ENCODE assay signal across 1 cellular context in the genomic region with DNA sequence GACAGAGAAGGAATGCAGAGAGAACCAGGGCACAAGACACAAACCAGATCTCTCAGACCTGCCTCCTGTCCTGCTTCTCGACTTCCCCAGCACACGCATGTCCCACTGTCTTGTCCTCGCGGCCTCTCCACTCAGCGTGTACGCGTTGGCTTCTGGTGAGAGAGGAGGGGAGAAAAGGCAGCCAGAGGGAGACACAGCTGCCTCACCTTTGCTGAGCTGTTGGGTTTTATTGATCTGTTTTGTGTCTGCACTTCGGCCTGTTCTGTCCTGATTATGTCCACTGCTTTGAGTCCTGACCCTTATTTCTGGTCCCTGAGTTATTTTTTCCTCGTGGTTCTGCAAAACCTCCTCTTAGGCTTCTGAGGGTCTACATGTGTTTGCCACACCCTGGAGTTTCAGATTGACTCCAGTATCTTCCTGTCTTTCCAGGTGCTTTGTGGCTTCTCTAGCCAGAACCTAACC.
A peak's percentile ranks its signal among the peaks of the same experiment; 100 is the strongest.
TF ChIP-seq lines count a peak whose summit lies in the region.

No MANE protein-coding gene starts in this region.

TF ChIP-seq in HepG2, 621 proteins besides CTCF, POLR2A, EP300 and RAD21 (continued from another document and continues in another):
- TF ChIP-seq ZBTB10 (CRISPR knock-in tag; IDR thresholded peaks at IDR 0.05; ENCODE audit: borderline replicate concordance), result no peak
- no peak for TF ChIP-seq ZBTB14 (CRISPR knock-in tag; IDR thresholded peaks at IDR 0.05)
- no peak for TF ChIP-seq SUZ12 (IDR thresholded peaks at IDR 0.05; ENCODE audit: low read depth, low read length)
- TF ChIP-seq MED1 (CRISPR knock-in tag; IDR thresholded peaks at IDR 0.05), result peak; percentile 69
- TF ChIP-seq CBFB (CRISPR knock-in tag; IDR thresholded peaks at IDR 0.05), result no peak
- no peak for TF ChIP-seq ATF7 (IDR thresholded peaks at IDR 0.05)
- TF ChIP-seq ATF7 (CRISPR knock-in tag; IDR thresholded peaks at IDR 0.05), result 0 out of 2 replicates have a peak, but pooled peaks have one; percentile 40
- no peak for TF ChIP-seq SRSF4 (IDR thresholded peaks at IDR 0.05; ENCODE audit: low read depth, low read length, poor library complexity, severe bottlenecking)
- TF ChIP-seq ZNF513 (CRISPR knock-in tag; conservative IDR thresholded peaks at IDR 0.05), result no peak
- TF ChIP-seq, protein P1, sequence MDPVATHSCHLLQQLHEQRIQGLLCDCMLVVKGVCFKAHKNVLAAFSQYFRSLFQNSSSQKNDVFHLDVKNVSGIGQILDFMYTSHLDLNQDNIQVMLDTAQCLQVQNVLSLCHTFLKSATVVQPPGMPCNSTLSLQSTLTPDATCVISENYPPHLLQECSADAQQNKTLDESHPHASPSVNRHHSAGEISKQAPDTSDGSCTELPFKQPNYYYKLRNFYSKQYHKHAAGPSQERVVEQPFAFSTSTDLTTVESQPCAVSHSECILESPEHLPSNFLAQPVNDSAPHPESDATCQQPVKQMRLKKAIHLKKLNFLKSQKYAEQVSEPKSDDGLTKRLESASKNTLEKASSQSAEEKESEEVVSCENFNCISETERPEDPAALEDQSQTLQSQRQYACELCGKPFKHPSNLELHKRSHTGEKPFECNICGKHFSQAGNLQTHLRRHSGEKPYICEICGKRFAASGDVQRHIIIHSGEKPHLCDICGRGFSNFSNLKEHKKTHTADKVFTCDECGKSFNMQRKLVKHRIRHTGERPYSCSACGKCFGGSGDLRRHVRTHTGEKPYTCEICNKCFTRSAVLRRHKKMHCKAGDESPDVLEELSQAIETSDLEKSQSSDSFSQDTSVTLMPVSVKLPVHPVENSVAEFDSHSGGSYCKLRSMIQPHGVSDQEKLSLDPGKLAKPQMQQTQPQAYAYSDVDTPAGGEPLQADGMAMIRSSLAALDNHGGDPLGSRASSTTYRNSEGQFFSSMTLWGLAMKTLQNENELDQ (CRISPR knock-in tag; IDR thresholded peaks at IDR 0.05; ENCODE audit: borderline replicate concordance), result no peak
- no peak for TF ChIP-seq ZBTB37 (CRISPR knock-in tag; IDR thresholded peaks at IDR 0.05)
- TF ChIP-seq HDAC1 (CRISPR knock-in tag; IDR thresholded peaks at IDR 0.05), result peak; percentile 63
- peak; percentile 55; the same call in 1 of the 2 replicates for TF ChIP-seq TARDBP (CRISPR knock-in tag; IDR thresholded peaks at IDR 0.05)
- 0 out of 2 replicates have a peak, but pooled peaks have one; percentile 9 for TF ChIP-seq ZNF598 (CRISPR knock-in tag; IDR thresholded peaks at IDR 0.05; ENCODE audit: borderline replicate concordance)
- TF ChIP-seq PHF20 (CRISPR knock-in tag; IDR thresholded peaks at IDR 0.05), result no peak
- no peak for TF ChIP-seq RARG (CRISPR knock-in tag; IDR thresholded peaks at IDR 0.05; ENCODE audit: low read depth)
- peak; percentile 64; the same call in 1 of the 2 replicates for TF ChIP-seq KDM5B (CRISPR knock-in tag; IDR thresholded peaks at IDR 0.05; ENCODE audit: borderline replicate concordance)
- no peak for TF ChIP-seq CHD2 (IDR thresholded peaks at IDR 0.05; ENCODE audit: low read depth, low read length)
- TF ChIP-seq NCOA5 (CRISPR knock-in tag; IDR thresholded peaks at IDR 0.05), result 0 out of 2 replicates have a peak, but pooled peaks have one; percentile 67
- TF ChIP-seq TSC22D2 (CRISPR knock-in tag; IDR thresholded peaks at IDR 0.05; ENCODE audit: borderline replicate concordance), result no peak
- TF ChIP-seq TEAD3 (CRISPR knock-in tag; optimal IDR thresholded peaks at IDR 0.05; ENCODE audit: borderline replicate concordance), result peak; percentile 68
- TF ChIP-seq MLLT10 (CRISPR knock-in tag; IDR thresholded peaks at IDR 0.05), result no peak
- TF ChIP-seq SIN3A (IDR thresholded peaks at IDR 0.05; ENCODE audit: borderline replicate concordance, low read depth, low read length), result no peak
- no peak for TF ChIP-seq KDM1A (CRISPR knock-in tag; IDR thresholded peaks at IDR 0.05)
- TF ChIP-seq ZSCAN22 (CRISPR knock-in tag; IDR thresholded peaks at IDR 0.05), result peak; percentile 68; the same call in 1 of the 2 replicates
- no peak for TF ChIP-seq RFX1 (IDR thresholded peaks at IDR 0.05)
- no peak for TF ChIP-seq JARID2 (CRISPR knock-in tag; IDR thresholded peaks at IDR 0.05; ENCODE audit: insufficient replicate concordance)
- no peak for TF ChIP-seq ZNF841 (CRISPR knock-in tag; IDR thresholded peaks at IDR 0.05; ENCODE audit: borderline replicate concordance)
- TF ChIP-seq, protein P2, sequence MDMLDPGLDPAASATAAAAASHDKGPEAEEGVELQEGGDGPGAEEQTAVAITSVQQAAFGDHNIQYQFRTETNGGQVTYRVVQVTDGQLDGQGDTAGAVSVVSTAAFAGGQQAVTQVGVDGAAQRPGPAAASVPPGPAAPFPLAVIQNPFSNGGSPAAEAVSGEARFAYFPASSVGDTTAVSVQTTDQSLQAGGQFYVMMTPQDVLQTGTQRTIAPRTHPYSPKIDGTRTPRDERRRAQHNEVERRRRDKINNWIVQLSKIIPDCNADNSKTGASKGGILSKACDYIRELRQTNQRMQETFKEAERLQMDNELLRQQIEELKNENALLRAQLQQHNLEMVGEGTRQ (IDR thresholded peaks at IDR 0.05; ENCODE audit: low read depth, low read length), result no peak
- TF ChIP-seq, protein P2 (CRISPR knock-in tag; IDR thresholded peaks at IDR 0.05; ENCODE audit: borderline replicate concordance), result no peak
- TF ChIP-seq TBP (CRISPR knock-in tag; IDR thresholded peaks at IDR 0.05), result no peak
- TF ChIP-seq, protein P3, sequence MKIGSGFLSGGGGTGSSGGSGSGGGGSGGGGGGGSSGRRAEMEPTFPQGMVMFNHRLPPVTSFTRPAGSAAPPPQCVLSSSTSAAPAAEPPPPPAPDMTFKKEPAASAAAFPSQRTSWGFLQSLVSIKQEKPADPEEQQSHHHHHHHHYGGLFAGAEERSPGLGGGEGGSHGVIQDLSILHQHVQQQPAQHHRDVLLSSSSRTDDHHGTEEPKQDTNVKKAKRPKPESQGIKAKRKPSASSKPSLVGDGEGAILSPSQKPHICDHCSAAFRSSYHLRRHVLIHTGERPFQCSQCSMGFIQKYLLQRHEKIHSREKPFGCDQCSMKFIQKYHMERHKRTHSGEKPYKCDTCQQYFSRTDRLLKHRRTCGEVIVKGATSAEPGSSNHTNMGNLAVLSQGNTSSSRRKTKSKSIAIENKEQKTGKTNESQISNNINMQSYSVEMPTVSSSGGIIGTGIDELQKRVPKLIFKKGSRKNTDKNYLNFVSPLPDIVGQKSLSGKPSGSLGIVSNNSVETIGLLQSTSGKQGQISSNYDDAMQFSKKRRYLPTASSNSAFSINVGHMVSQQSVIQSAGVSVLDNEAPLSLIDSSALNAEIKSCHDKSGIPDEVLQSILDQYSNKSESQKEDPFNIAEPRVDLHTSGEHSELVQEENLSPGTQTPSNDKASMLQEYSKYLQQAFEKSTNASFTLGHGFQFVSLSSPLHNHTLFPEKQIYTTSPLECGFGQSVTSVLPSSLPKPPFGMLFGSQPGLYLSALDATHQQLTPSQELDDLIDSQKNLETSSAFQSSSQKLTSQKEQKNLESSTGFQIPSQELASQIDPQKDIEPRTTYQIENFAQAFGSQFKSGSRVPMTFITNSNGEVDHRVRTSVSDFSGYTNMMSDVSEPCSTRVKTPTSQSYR (CRISPR knock-in tag; IDR thresholded peaks at IDR 0.05; ENCODE audit: borderline replicate concordance), result no peak
- peak; percentile 52; the same call in 1 of the 2 replicates for TF ChIP-seq KAT8 (CRISPR knock-in tag; IDR thresholded peaks at IDR 0.05)
- TF ChIP-seq FOXP4 (CRISPR knock-in tag; IDR thresholded peaks at IDR 0.05), result peak; percentile 72
- TF ChIP-seq RARA (CRISPR knock-in tag; IDR thresholded peaks at IDR 0.05), result peak; percentile 60
- TF ChIP-seq ZNF484 (CRISPR knock-in tag; IDR thresholded peaks at IDR 0.05; ENCODE audit: borderline replicate concordance, low read depth), result no peak
- TF ChIP-seq ATF3 (CRISPR knock-in tag; IDR thresholded peaks at IDR 0.05), result no peak
- TF ChIP-seq ARNTL (CRISPR knock-in tag; IDR thresholded peaks at IDR 0.05), result peak; percentile 45; the same call in 1 of the 2 replicates
- no peak for TF ChIP-seq ZNF567 (CRISPR knock-in tag; IDR thresholded peaks at IDR 0.05; ENCODE audit: borderline replicate concordance)
- TF ChIP-seq PATZ1 (CRISPR knock-in tag; IDR thresholded peaks at IDR 0.05), result no peak
- no peak for TF ChIP-seq BRCA1 (CRISPR knock-in tag; IDR thresholded peaks at IDR 0.05)
- peak; percentile 71 for TF ChIP-seq MIXL1 (CRISPR knock-in tag; IDR thresholded peaks at IDR 0.05)
